ENCODE assay signal across 21 cellular contexts in the genomic region with DNA sequence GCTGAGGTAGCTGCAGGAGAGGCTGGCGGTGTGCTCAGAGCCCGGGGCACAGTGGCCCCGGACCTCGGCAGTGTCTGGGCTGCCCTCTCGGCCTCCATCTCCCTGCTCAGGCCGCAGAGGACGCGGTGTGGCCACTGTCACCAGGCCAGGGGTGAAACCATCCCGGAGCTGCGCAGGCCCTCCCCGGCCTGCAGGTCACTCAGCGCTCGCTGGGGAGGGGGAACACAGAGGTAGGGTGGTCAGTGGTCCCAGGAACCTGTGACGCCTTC. TPM values are rescaled to one million over a fixed set of nuclear protein-coding genes. Genes with fewer than 3 reads are reported as not detected.
A peak's percentile ranks its signal among the peaks of the same experiment; 100 is the strongest.
DNase-seq lines count a peak whose midpoint lies in the region; ATAC-seq, FAIRE-seq and TF ChIP-seq lines count a peak whose summit lies in the region.
"Had no signal": no experiment of that assay in that cellular context is flagged by ENCODE, and none has a peak within 500 bp of the region (broad histone marks: within the 10 kb centered on the region; RNA-seq: fewer than 3 reads in every experiment).

No MANE protein-coding gene starts in this region.

- H2BK5ac ChIP-seq in H1 (ENCODE audit: low read depth, low read length), result no peak overlapping the region

- no peak overlapping the region for H2BK120ac ChIP-seq in H1 (replicated peaks; ENCODE audit: low read depth, low read length)

- no peak overlapping the region for H2BK12ac ChIP-seq in H1 (ENCODE audit: low read depth, low read length)

- TF ChIP-seq POLR2A in H1 (IDR thresholded peaks at IDR 0.05; ENCODE audit: control extremely low read depth in 1 of 2, low read depth in 2 of 2, low read length in 2 of 2) (no peak), tibial nerve (IDR thresholded peaks at IDR 0.05) (no peak)

- H3K27me3 ChIP-seq in H1 (replicated peaks in 1 of 4; ENCODE audit: control insufficient read depth in 3 of 4, extremely low read depth in 1 of 4, insufficient read depth in 3 of 4, low read length in 3 of 4) (peaks cover 0 to 2% (median 0%) of the 10 kb centered on the region in 4 experiments; a peak in 4 of 7 replicates), lower lobe of right lung (ENCODE audit: low read depth) (no peaks in the 10 kb centered on the region), tibial nerve (no peaks in the 10 kb centered on the region)
- H3K27me3 ChIP-seq: BLaER1 had no signal

- H4K91ac ChIP-seq in H1 (replicated peaks; ENCODE audit: insufficient read length, low read length), result no peak overlapping the region

- no peak for FAIRE-seq in H1 (lab: Jason Lieb, UNC)

- H3K23me2 ChIP-seq in H1 (ENCODE audit: low read depth, low read length), result no peaks in the 10 kb centered on the region; the same call in 1 of the 2 replicates

- H3K23ac ChIP-seq in H1 (ENCODE audit: insufficient read length), result no peak overlapping the region

- H2BK20ac ChIP-seq in H1 (ENCODE audit: low read length), result no peak overlapping the region

- H3K4me3 ChIP-seq in H1 (ENCODE audit: extremely low read depth in 1 of 4, insufficient read depth in 2 of 4, low read depth in 3 of 4, low read length in 4 of 4), result no peak overlapping the region
- H3K4me3 ChIP-seq in lower lobe of right lung, result no peak overlapping the region
- no peak overlapping the region for H3K4me3 ChIP-seq in tibial nerve
- H3K4me3 ChIP-seq: BLaER1, GM23338 had no signal

- DNase-seq in activated naive CD8-positive, alpha-beta T cell treated with anti-CD3 and anti-CD28 coated beads, Interleukin-2, amount 50 U/mL, for 24 hours, result no peak
- no peak for DNase-seq in activated naive CD8-positive, alpha-beta T cell treated with anti-CD3 and anti-CD28 coated beads for 36 hours
- no peak for DNase-seq in H1 (ENCODE audit: low read depth in 1 of 2, low spot score in 2 of 2)
- no peak for DNase-seq in lower lobe of right lung
- no peak for DNase-seq in tibial nerve (ENCODE audit: low spot score in 2 of 2)
- no peak for DNase-seq in activated naive CD4-positive, alpha-beta T cell treated with Interleukin-2 at 50 U/mL for 16 hours
- DNase-seq in activated T-helper 1 cell treated with anti-CD3 and anti-CD28 coated beads, Interleukin-12 subunit alpha, Interleukin-12 subunit beta, Interleukin-2, Interleukin-4 antibody, amounts not matched to agents 30 ng/mL and 10 ng/mL and 1 ng/mL, durations not matched to agents 14 hours and 24 hours and 36 hours (ENCODE audit: low spot score), result no peak
- DNase-seq: 8988T; CD4-positive, alpha-beta memory T cell; DMS153; DMS79; GDM1; H7; HFFc6 had no signal

- no peak overlapping the region for H3K18ac ChIP-seq in H1 (ENCODE audit: extremely low read depth, low read length)

- TF ChIP-seq CTCF in H1 (IDR thresholded peaks at IDR 0.05; ENCODE audit: control extremely low read depth in 1 of 3, insufficient read depth in 1 of 3, low read depth in 1 of 3, low read length in 3 of 3), result no peak
- TF ChIP-seq CTCF in lower lobe of right lung (IDR thresholded peaks at IDR 0.05), result no peak
- TF ChIP-seq CTCF in tibial nerve (IDR thresholded peaks at IDR 0.05), result no peak

- H3K79me2 ChIP-seq in H1 (ENCODE audit: control insufficient read depth in 1 of 2, insufficient read depth in 2 of 2, low read length in 2 of 2), result peaks cover 0 to 2% of the 10 kb centered on the region in 2 experiments; a peak in 1 of 4 replicates

- H3K27me3 Mint-ChIP-seq in activated naive CD8-positive, alpha-beta T cell treated with anti-CD3 and anti-CD28 coated beads, Interleukin-2, amount 50 U/mL, for 24 hours, result peaks cover 2% of the 10 kb centered on the region
- no peaks in the 10 kb centered on the region for H3K27me3 Mint-ChIP-seq in activated naive CD8-positive, alpha-beta T cell treated with anti-CD3 and anti-CD28 coated beads for 36 hours
- peaks cover 5% of the 10 kb centered on the region for H3K27me3 Mint-ChIP-seq in activated T-helper 1 cell treated with anti-CD3 and anti-CD28 coated beads, Interleukin-12 subunit alpha, Interleukin-12 subunit beta, Interleukin-2, Interleukin-4 antibody, amounts not matched to agents 30 ng/mL and 10 ng/mL and 1 ng/mL, durations not matched to agents 14 hours and 24 hours and 36 hours (ENCODE audit: insufficient read depth)
- H3K27me3 Mint-ChIP-seq: CD4-positive, alpha-beta memory T cell had no signal

- H3K56ac ChIP-seq in H1 (replicated peaks; ENCODE audit: insufficient read length, low read depth, low read length), result no peak overlapping the region

- intact Hi-C loops in lower lobe of right lung (cut with DNase I), result no loop called here
- intact Hi-C loops in activated T-helper 1 cell treated with anti-CD3 and anti-CD28 coated beads, Interleukin-12 subunit alpha, Interleukin-12 subunit beta, Interleukin-2, Interleukin-4 antibody, amounts not matched to agents 30 ng/mL and 10 ng/mL and 1 ng/mL, durations not matched to agents 14 hours and 24 hours and 36 hours (cut with micrococcal nuclease), result no loop called here

- CTCF ChIA-PET in H1 (lab: Charles Lee; ENCODE audit: partially characterized antibody), result interaction anchor here (1.1 kb wide), 1 partner anchor 19 kb away, joined by 3 read pairs; no protein-coding TSS in a partner anchor

- TF ChIP-seq RAD21 in H1 (IDR thresholded peaks at IDR 0.05 in 1 of 2, conservative IDR thresholded peaks at IDR 0.05 in 1 of 2; ENCODE audit: low read depth in 2 of 2, low read length in 2 of 2), result no peak

- TF ChIP-seq EP300 in H1 (IDR thresholded peaks at IDR 0.05; ENCODE audit: borderline replicate concordance in 1 of 2, low read depth in 2 of 2, low read length in 2 of 2), result no peak
- no peak for TF ChIP-seq EP300 in tibial nerve (IDR thresholded peaks at IDR 0.05)

- no peaks in the 10 kb centered on the region for H4K20me1 ChIP-seq in H1 (replicated peaks in 1 of 2; ENCODE audit: control insufficient read depth in 1 of 2, insufficient read depth in 2 of 2, low read length in 2 of 2)

- H3K4me1 Mint-ChIP-seq in activated naive CD8-positive, alpha-beta T cell treated with anti-CD3 and anti-CD28 coated beads, Interleukin-2, amount 50 U/mL, for 24 hours, result no peaks in the 10 kb centered on the region
- no peaks in the 10 kb centered on the region for H3K4me1 Mint-ChIP-seq in activated naive CD8-positive, alpha-beta T cell treated with anti-CD3 and anti-CD28 coated beads for 36 hours
- no peaks in the 10 kb centered on the region for H3K4me1 Mint-ChIP-seq in activated T-helper 1 cell treated with anti-CD3 and anti-CD28 coated beads, Interleukin-12 subunit alpha, Interleukin-12 subunit beta, Interleukin-2, Interleukin-4 antibody, amounts not matched to agents 30 ng/mL and 10 ng/mL and 1 ng/mL, durations not matched to agents 14 hours and 24 hours and 36 hours (ENCODE audit: low read depth)
- H3K4me1 Mint-ChIP-seq: CD4-positive, alpha-beta memory T cell; GM23338 had no signal

- no peak overlapping the region for H3K4me2 ChIP-seq in H1 (ENCODE audit: insufficient read depth in 1 of 2, low read depth in 2 of 2, low read length in 2 of 2)
- H3K4me2 ChIP-seq: BLaER1, GM23338 had no signal

- no peaks in the 10 kb centered on the region for H3K79me1 ChIP-seq in H1 (ENCODE audit: low read depth, low read length)

- 91% methylated on average over 11 of the region's 14 CpGs; no CpG with 5 or more reads in 1 of the 2 experiments for WGBS in H1 (ENCODE audit: extremely low coverage in 1 of 2, insufficient coverage in 1 of 2, insufficient read length in 1 of 2, insufficient replicate concordance in 2 of 2, low coverage in 1 of 2, low lambda C conversion rate in 2 of 2, missing lambda C conversion rate in 1 of 2), 2 experiments
- WGBS in tibial nerve, 2 donors, result 79% methylated on average over 9 of the region's 14 CpGs; no CpG with 5 or more reads in 1 of the 2 donors

- no peak overlapping the region for H2AFZ ChIP-seq in H1 (ENCODE audit: low read length)
- H2AFZ ChIP-seq: GM23338 had no signal

- H3K27ac ChIP-seq in H1 (ENCODE audit: low read depth, low read length) (no peak overlapping the region), lower lobe of right lung (no peak overlapping the region), tibial nerve (no peak overlapping the region)
- H3K27ac ChIP-seq: BLaER1 had no signal

- H3K36me3 ChIP-seq in H1 (ENCODE audit: control insufficient read depth in 2 of 4, insufficient read depth in 4 of 4, low read length in 3 of 4) (no peaks in the 10 kb centered on the region; a peak in 1 of 8 replicates), lower lobe of right lung (no peaks in the 10 kb centered on the region), tibial nerve (no peaks in the 10 kb centered on the region)

- H3K4me3 Mint-ChIP-seq in activated naive CD8-positive, alpha-beta T cell treated with anti-CD3 and anti-CD28 coated beads, Interleukin-2, amount 50 U/mL, for 24 hours, result no peak overlapping the region
- no peak overlapping the region for H3K4me3 Mint-ChIP-seq in activated naive CD8-positive, alpha-beta T cell treated with anti-CD3 and anti-CD28 coated beads for 36 hours
- no peak overlapping the region for H3K4me3 Mint-ChIP-seq in activated T-helper 1 cell treated with anti-CD3 and anti-CD28 coated beads, Interleukin-12 subunit alpha, Interleukin-12 subunit beta, Interleukin-2, Interleukin-4 antibody, amounts not matched to agents 30 ng/mL and 10 ng/mL and 1 ng/mL, durations not matched to agents 14 hours and 24 hours and 36 hours
- H3K4me3 Mint-ChIP-seq: CD14-positive monocyte; CD4-positive, alpha-beta memory T cell; GM23338; HFFc6 had no signal

- no peak overlapping the region for H3K9ac ChIP-seq in H1 (replicated peaks in 1 of 4; ENCODE audit: extremely low read depth in 1 of 4, low read depth in 3 of 4, low read length in 3 of 4)
- H3K9ac ChIP-seq: BLaER1 had no signal

- H2AK5ac ChIP-seq in H1 (ENCODE audit: low read depth, low read length), result no peak overlapping the region

- peak; percentile 15 for ATAC-seq in activated naive CD8-positive, alpha-beta T cell treated with anti-CD3 and anti-CD28 coated beads, Interleukin-2, amount 50 U/mL, for 24 hours
- peak; percentile 4 to 11 for ATAC-seq in lower lobe of right lung
- ATAC-seq: HCT116 had no signal

- peak overlapping the region; percentile 21; the same call in 1 of the 2 replicates for H4K8ac ChIP-seq in H1 (ENCODE audit: extremely low read depth, insufficient read depth, low read length)

- H3K36me3 Mint-ChIP-seq in activated naive CD8-positive, alpha-beta T cell treated with anti-CD3 and anti-CD28 coated beads, Interleukin-2, amount 50 U/mL, for 24 hours (ENCODE audit: low read depth), result no peaks in the 10 kb centered on the region
- no peaks in the 10 kb centered on the region for H3K36me3 Mint-ChIP-seq in activated naive CD8-positive, alpha-beta T cell treated with anti-CD3 and anti-CD28 coated beads for 36 hours
- no peaks in the 10 kb centered on the region for H3K36me3 Mint-ChIP-seq in activated T-helper 1 cell treated with anti-CD3 and anti-CD28 coated beads, Interleukin-12 subunit alpha, Interleukin-12 subunit beta, Interleukin-2, Interleukin-4 antibody, amounts not matched to agents 30 ng/mL and 10 ng/mL and 1 ng/mL, durations not matched to agents 14 hours and 24 hours and 36 hours (ENCODE audit: low read depth)
- H3K36me3 Mint-ChIP-seq: CD14-positive monocyte; CD4-positive, alpha-beta memory T cell had no signal

- H2BK15ac ChIP-seq in H1 (ENCODE audit: low read length), result no peak overlapping the region

- H3K9me3 ChIP-seq in H1 (ENCODE audit: insufficient read depth in 2 of 2, low read depth in 1 of 2, low read length in 1 of 2), result no peaks in the 10 kb centered on the region
- no peaks in the 10 kb centered on the region for H3K9me3 ChIP-seq in lower lobe of right lung
- no peaks in the 10 kb centered on the region for H3K9me3 ChIP-seq in tibial nerve
- H3K9me3 ChIP-seq: BLaER1 had no signal

- H3K4ac ChIP-seq in H1 (replicated peaks; ENCODE audit: insufficient read length, low read depth, low read length), result no peak overlapping the region

- H3K4me1 ChIP-seq in H1 (replicated peaks in 1 of 4; ENCODE audit: control insufficient read depth in 3 of 4, insufficient read depth in 4 of 4, low read length in 3 of 4) (peaks cover 0 to 4% (median under 1%) of the 10 kb centered on the region in 4 experiments; a peak in 4 of 7 replicates), lower lobe of right lung (no peaks in the 10 kb centered on the region), tibial nerve (no peaks in the 10 kb centered on the region)

- H3K14ac ChIP-seq in H1 (ENCODE audit: insufficient read length), result no peak overlapping the region

- no peaks in the 10 kb centered on the region for H3K9me3 Mint-ChIP-seq in activated naive CD8-positive, alpha-beta T cell treated with anti-CD3 and anti-CD28 coated beads, Interleukin-2, amount 50 U/mL, for 24 hours
- no peaks in the 10 kb centered on the region for H3K9me3 Mint-ChIP-seq in activated naive CD8-positive, alpha-beta T cell treated with anti-CD3 and anti-CD28 coated beads for 36 hours
- no peaks in the 10 kb centered on the region for H3K9me3 Mint-ChIP-seq in activated T-helper 1 cell treated with anti-CD3 and anti-CD28 coated beads, Interleukin-12 subunit alpha, Interleukin-12 subunit beta, Interleukin-2, Interleukin-4 antibody, amounts not matched to agents 30 ng/mL and 10 ng/mL and 1 ng/mL, durations not matched to agents 14 hours and 24 hours and 36 hours
- H3K9me3 Mint-ChIP-seq: CD4-positive, alpha-beta memory T cell; GM23338 had no signal

- no peak overlapping the region for H4K5ac ChIP-seq in H1 (ENCODE audit: insufficient read length, low read depth, low read length)

- POLR2A ChIA-PET in H1 (lab: Charles Lee; ENCODE audit: partially characterized antibody), result interaction anchor here (1.7 kb wide), 1 partner anchor 9 kb away, joined by 6 read pairs; no protein-coding TSS in a partner anchor

- H3K27ac Mint-ChIP-seq in activated naive CD8-positive, alpha-beta T cell treated with anti-CD3 and anti-CD28 coated beads, Interleukin-2, amount 50 U/mL, for 24 hours, result no peak overlapping the region
- H3K27ac Mint-ChIP-seq in activated naive CD8-positive, alpha-beta T cell treated with anti-CD3 and anti-CD28 coated beads for 36 hours, result no peak overlapping the region
- no peak overlapping the region for H3K27ac Mint-ChIP-seq in activated T-helper 1 cell treated with anti-CD3 and anti-CD28 coated beads, Interleukin-12 subunit alpha, Interleukin-12 subunit beta, Interleukin-2, Interleukin-4 antibody, amounts not matched to agents 30 ng/mL and 10 ng/mL and 1 ng/mL, durations not matched to agents 14 hours and 24 hours and 36 hours
- H3K27ac Mint-ChIP-seq: CD14-positive monocyte, GM23338, HFFc6 had no signal

RNA-seq across cellular contexts. Expression of a gene that starts 13.6 kb away (rescaled TPM):
- 10 to 100 TPM; 63.0 to 67.3 TPM for total RNA-seq in activated naive CD8-positive, alpha-beta T cell treated with anti-CD3 and anti-CD28 coated beads for 36 hours
- total RNA-seq in H1 (2021; fragmentation: NEBNext Ultra II Directional; extraction: Animal tissue kit (Norgen Biotek cat#: 25700)), result 75.3 and 82.9 TPM in 2 replicates
- 54.1 and 66.8 TPM in 2 replicates for polyA plus RNA-seq in H1 (2011; rRNA removed)
- 48.6 TPM for polyA plus RNA-seq in H1 (2011; cell fraction: cytosol; rRNA removed)
- polyA plus RNA-seq in H1 (2011; cell fraction: nucleus; rRNA removed), result 21.9 TPM
- 45.3 to 54.2 TPM (median 47.7 TPM) in 4 replicates for polyA plus RNA-seq in H1 (2012, experiment 1 of 2)
- polyA plus RNA-seq in H1 (2012, experiment 2 of 2), result 35.5 TPM
- 79.4 TPM for polyA plus RNA-seq in H1 (2013, experiment 1 of 2)
- polyA plus RNA-seq in H1 (2013, experiment 2 of 2), result 94.5 TPM
- 57.5 and 65.0 TPM in 2 replicates for polyA minus RNA-seq in H1 (2011; rRNA and poly(A)+ RNA removed)
- 36.8 TPM for polyA minus RNA-seq in H1 (2011; cell fraction: cytosol; rRNA and poly(A)+ RNA removed)
- polyA minus RNA-seq in H1 (2011; cell fraction: nucleus; rRNA and poly(A)+ RNA removed), result 25.1 TPM
- 105 TPM for total RNA-seq in lower lobe of right lung
- total RNA-seq in tibial nerve, result 10 to 100 TPM; 61.0 to 80.6 (median 72.2) TPM
- total RNA-seq in activated T-helper 1 cell treated with anti-CD3 and anti-CD28 coated beads, Interleukin-12 subunit alpha, Interleukin-12 subunit beta, Interleukin-2, Interleukin-4 antibody, amounts not matched to agents 30 ng/mL and 10 ng/mL and 1 ng/mL, durations not matched to agents 14 hours and 24 hours and 36 hours, result 73.0 and 74.6 TPM in 2 replicates

RNA-seq across cellular contexts. Expression of a gene that starts 49.8 kb away (rescaled TPM):
- total RNA-seq in activated naive CD8-positive, alpha-beta T cell treated with anti-CD3 and anti-CD28 coated beads for 36 hours, result 10 to 100 TPM; 15.7 to 17.1 TPM
- total RNA-seq in H1 (2021; fragmentation: NEBNext Ultra II Directional; extraction: Animal tissue kit (Norgen Biotek cat#: 25700)), result 22.1 and 27.0 TPM in 2 replicates
- 39.6 and 43.3 TPM in 2 replicates for polyA plus RNA-seq in H1 (2011; rRNA removed)
- 26.5 TPM for polyA plus RNA-seq in H1 (2011; cell fraction: cytosol; rRNA removed)
- 48.0 TPM for polyA plus RNA-seq in H1 (2011; cell fraction: nucleus; rRNA removed)
- polyA plus RNA-seq in H1 (2012, experiment 1 of 2), result 22.5 to 29.8 TPM (median 25.0 TPM) in 4 replicates
- 26.1 TPM for polyA plus RNA-seq in H1 (2012, experiment 2 of 2)
- 27.5 TPM for polyA plus RNA-seq in H1 (2013, experiment 1 of 2)
- 25.2 TPM for polyA plus RNA-seq in H1 (2013, experiment 2 of 2)
- polyA minus RNA-seq in H1 (2011; rRNA and poly(A)+ RNA removed), result 70.6 and 75.3 TPM in 2 replicates
- polyA minus RNA-seq in H1 (2011; cell fraction: cytosol; rRNA and poly(A)+ RNA removed), result 28.5 TPM
- polyA minus RNA-seq in H1 (2011; cell fraction: nucleus; rRNA and poly(A)+ RNA removed), result 69.8 TPM
- total RNA-seq in lower lobe of right lung, result 40.6 TPM
- 10 to 100 TPM; 12.6 to 25.8 (median 18.0) TPM for total RNA-seq in tibial nerve
- 20.3 and 22.8 TPM in 2 replicates for total RNA-seq in activated T-helper 1 cell treated with anti-CD3 and anti-CD28 coated beads, Interleukin-12 subunit alpha, Interleukin-12 subunit beta, Interleukin-2, Interleukin-4 antibody, amounts not matched to agents 30 ng/mL and 10 ng/mL and 1 ng/mL, durations not matched to agents 14 hours and 24 hours and 36 hours

RNA-seq across cellular contexts. Expression of a gene that starts 53.7 kb away (rescaled TPM):
- under 1 TPM in 1 of 2 experiments, not detected in 1; 0.06 TPM for total RNA-seq in activated naive CD8-positive, alpha-beta T cell treated with anti-CD3 and anti-CD28 coated beads for 36 hours
- total RNA-seq in H1 (2021; fragmentation: NEBNext Ultra II Directional; extraction: Animal tissue kit (Norgen Biotek cat#: 25700)), result 1.0 and 1.3 TPM in 2 replicates
- polyA plus RNA-seq in H1 (2011; rRNA removed), result 0.80 and 1.5 TPM in 2 replicates
- 1.2 TPM for polyA plus RNA-seq in H1 (2011; cell fraction: cytosol; rRNA removed)
- polyA plus RNA-seq in H1 (2011; cell fraction: nucleus; rRNA removed), result 4.7 TPM
- polyA plus RNA-seq in H1 (2012, experiment 1 of 2), result 0.54 to 1.5 TPM (median 0.94 TPM) in 4 replicates
- 0.38 TPM for polyA plus RNA-seq in H1 (2012, experiment 2 of 2)
- polyA plus RNA-seq in H1 (2013, experiment 1 of 2), result 0.67 TPM
- polyA plus RNA-seq in H1 (2013, experiment 2 of 2), result 0.64 TPM
- 1.0 and 1.7 TPM in 2 replicates for polyA minus RNA-seq in H1 (2011; rRNA and poly(A)+ RNA removed)
- 2.3 TPM for polyA minus RNA-seq in H1 (2011; cell fraction: cytosol; rRNA and poly(A)+ RNA removed)
- polyA minus RNA-seq in H1 (2011; cell fraction: nucleus; rRNA and poly(A)+ RNA removed), result 4.9 TPM
- 0.41 TPM for total RNA-seq in lower lobe of right lung
- not detected for total RNA-seq in tibial nerve
- 0.08 and 0.12 TPM in 2 replicates for total RNA-seq in activated T-helper 1 cell treated with anti-CD3 and anti-CD28 coated beads, Interleukin-12 subunit alpha, Interleukin-12 subunit beta, Interleukin-2, Interleukin-4 antibody, amounts not matched to agents 30 ng/mL and 10 ng/mL and 1 ng/mL, durations not matched to agents 14 hours and 24 hours and 36 hours
- total RNA-seq: A673, Daoy, HFFc6 had no signal
- polyA plus RNA-seq: AG04450, CD14-positive monocyte had no signal
